16 cellular contexts compared by ENCODE assay signal in genomic region chr17:43517161-43517560, GRCh38. TPM values are rescaled to one million over a fixed set of nuclear protein-coding genes. Genes with fewer than 3 reads are reported as not detected.
DNase-seq lines count a peak whose midpoint lies in the region; ATAC-seq and TF ChIP-seq lines count a peak whose summit lies in the region.
"Had no signal": no experiment of that assay in that cellular context is flagged by ENCODE, and none has a peak within 500 bp of the region (broad histone marks: within the 10 kb centered on the region; RNA-seq: fewer than 3 reads in every experiment).

No MANE protein-coding gene starts in this region.

- H3K27ac ChIP-seq in fibroblast of lung (ENCODE audit: insufficient read depth, low read length) (peak overlapping the region; percentile 7), Karpas-422 (ENCODE audit: low read length) (no peak overlapping the region)

- H3K9me3 ChIP-seq in fibroblast of lung (ENCODE audit: control insufficient read depth, insufficient read depth, low read depth, low read length) = no peaks in the 10 kb centered on the region
- H3K9me3 ChIP-seq in Karpas-422 (ENCODE audit: low read length) = no peaks in the 10 kb centered on the region

- no peaks in the 10 kb centered on the region for H3K9me2 ChIP-seq in Karpas-422 (replicated peaks; ENCODE audit: insufficient read depth, low read length)

- no peaks in the 10 kb centered on the region for H3K79me2 ChIP-seq in fibroblast of lung (ENCODE audit: control insufficient read depth, insufficient read depth, low read length)
- H3K79me2 ChIP-seq in Karpas-422 (ENCODE audit: low read length) = no peaks in the 10 kb centered on the region

- DNase-seq in ELR (ENCODE audit: low read depth) = peak; percentile 10
- peak in 1 of 2 donors; percentile 38 for DNase-seq in fibroblast of lung (ENCODE audit: low read depth in 2 of 2)
- DNase-seq in ecto neural progenitor cell (ENCODE audit: low spot score) = no peak
- no peak for DNase-seq in Karpas-422
- DNase-seq in GF-D8 (lab: John Stamatoyannopoulos, UW) = no peak
- no peak for DNase-seq in activated naive CD4-positive, alpha-beta T cell treated with anti-CD3 and anti-CD28 coated beads, Interleukin-2, amount 50 U/mL, for 16 hours
- DNase-seq: amniotic stem cell; GDM1; mesendoderm; NCI-H1048; NCI-H446 treated with DMSO at 0.1 percent for 48 hours; stimulated activated CD4-positive, alpha-beta T cell treated with anti-CD3 and anti-CD28 coated beads, Interleukin-4, amount 100 ng/mL, for 1 hour; T1000 had no signal

- H3K4me2 ChIP-seq in fibroblast of lung (ENCODE audit: extremely low read depth, insufficient read depth, low read length) = no peak overlapping the region
- H3K4me2 ChIP-seq in Karpas-422 (ENCODE audit: low read depth, low read length, poor library complexity, severe bottlenecking) = no peak overlapping the region

- H2AFZ ChIP-seq in fibroblast of lung (ENCODE audit: low read length) = no peak overlapping the region
- H2AFZ ChIP-seq in Karpas-422 (ENCODE audit: low read length) = no peak overlapping the region

- no peak overlapping the region for H3K9ac ChIP-seq in fibroblast of lung (ENCODE audit: insufficient read depth, low read length)
- no peak overlapping the region for H3K9ac ChIP-seq in Karpas-422 (ENCODE audit: low read length)

- no peak for TF ChIP-seq CTCF in fibroblast of lung (conservative IDR thresholded peaks at IDR 0.05 in 1 of 2, IDR thresholded peaks at IDR 0.05 in 1 of 2; ENCODE audit: low read depth in 1 of 2, low read length in 2 of 2)

- H3K27me3 ChIP-seq in fibroblast of lung (ENCODE audit: control insufficient read depth, insufficient read depth, low read length) (no peaks in the 10 kb centered on the region), Karpas-422 (ENCODE audit: low read length) (no peaks in the 10 kb centered on the region)

- H3K36me3 ChIP-seq in fibroblast of lung (ENCODE audit: control insufficient read depth, insufficient read depth, low read length) (peaks cover 17% of the 10 kb centered on the region), Karpas-422 (ENCODE audit: insufficient read depth, low read length) (peaks cover 53% of the 10 kb centered on the region)

- H4K20me1 ChIP-seq in fibroblast of lung (ENCODE audit: control insufficient read depth, extremely low read depth, insufficient read depth, low read length) (no peaks in the 10 kb centered on the region), Karpas-422 (ENCODE audit: insufficient read depth, low read depth, low read length) (no peaks in the 10 kb centered on the region)

- H3K4me3 ChIP-seq in fibroblast of lung (replicated peaks in 1 of 4; ENCODE audit: control extremely low read depth in 1 of 4, insufficient read depth in 1 of 4, low read depth in 3 of 4, low read length in 4 of 4) = no peak overlapping the region
- no peak overlapping the region for H3K4me3 ChIP-seq in Karpas-422 (ENCODE audit: low read length)

- ATAC-seq in GM19395 (IDR thresholded peaks at IDR 0.05; ENCODE audit: unreplicated experiment) (peak; percentile 32), HG03442 (IDR thresholded peaks at IDR 0.05; ENCODE audit: unreplicated experiment) (peak; percentile 25)

- no peaks in the 10 kb centered on the region for H3K4me1 ChIP-seq in fibroblast of lung (ENCODE audit: control insufficient read depth, extremely low read depth, insufficient read depth, low read length)
- no peaks in the 10 kb centered on the region for H3K4me1 ChIP-seq in Karpas-422 (ENCODE audit: low read length)

RNA-seq across cellular contexts. Expression of gene ETV4, which starts 29.0 kb away (rescaled TPM):
- 0.33 and 0.51 TPM in 2 replicates for total RNA-seq in fibroblast of lung
- polyA plus RNA-seq in fibroblast of lung = 1.8 and 4.1 TPM in 2 replicates
- 2.4 and 7.6 TPM in 2 replicates for polyA plus RNA-seq in fibroblast of lung (2012)
- polyA minus RNA-seq in fibroblast of lung (ENCODE audit: low replicate concordance) = 6.4 and 8.2 TPM in 2 replicates
- total RNA-seq in Karpas-422 (2014; rRNA removed; shearing (Covaris generic); ENCODE audit: low replicate concordance) = 55.5 and 69.1 TPM in 2 replicates
- polyA plus RNA-seq: CD14-positive monocyte had no signal

RNA-seq across cellular contexts. Expression of gene DHX8, which starts 33.4 kb away (rescaled TPM):
- 37.0 and 42.3 TPM in 2 replicates for total RNA-seq in fibroblast of lung
- 31.2 and 41.9 TPM in 2 replicates for polyA plus RNA-seq in fibroblast of lung
- 27.3 and 34.8 TPM in 2 replicates for polyA plus RNA-seq in fibroblast of lung (2012)
- polyA minus RNA-seq in fibroblast of lung (ENCODE audit: low replicate concordance) = 45.9 and 46.8 TPM in 2 replicates
- 23.7 and 34.9 TPM in 2 replicates for total RNA-seq in Karpas-422 (2014; rRNA removed; shearing (Covaris generic); ENCODE audit: low replicate concordance)

Comparison
In these comparisons a context has a peak if more than half of its experiments do, and no peak if none do; other contexts are left out.
1. RNA of gene ETV4, which starts 29.0 kb away (total RNA-seq): 55.5 to 69.1 TPM in Karpas-422; 0.33 to 0.51 TPM in fibroblast of lung; every median in the first group is over 10 times any median in the second.